Comparison of ENCODE assay signal across 28 cellular contexts in the genomic region with DNA sequence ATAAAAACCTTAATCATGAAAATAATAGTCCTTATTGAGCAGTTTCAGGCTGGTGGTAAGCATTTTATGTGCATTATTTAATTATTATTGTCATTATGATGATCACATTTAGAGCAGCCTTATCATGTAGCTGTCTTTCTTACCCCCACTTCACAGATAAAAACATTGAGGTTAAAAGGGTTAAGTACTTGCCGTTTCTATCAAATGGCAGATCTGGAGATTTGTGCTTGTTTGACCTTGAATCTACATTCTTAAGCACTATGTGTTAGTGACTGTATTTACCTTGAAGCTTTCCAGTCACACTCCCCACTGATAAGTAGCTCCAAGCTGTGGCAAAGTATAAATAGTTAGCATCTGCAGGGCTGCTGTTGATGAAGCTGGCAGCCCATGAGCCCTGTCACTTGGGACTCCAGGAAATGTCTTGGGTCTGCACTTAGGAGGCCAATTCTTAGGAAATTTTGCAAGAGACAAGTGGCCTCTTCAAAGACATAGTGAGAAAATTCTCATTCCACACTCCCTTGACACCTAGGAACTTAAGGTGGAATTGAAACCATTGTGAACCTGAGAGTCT.
"Had no signal": no experiment of that assay in that cellular context is flagged by ENCODE, and none has a peak within 500 bp of the region (broad histone marks: within the 10 kb centered on the region; RNA-seq: fewer than 3 reads in every experiment).

No MANE protein-coding gene starts in this region.

- H3K4me1 ChIP-seq: pancreas, prostate gland, suprapubic skin, testis, tibial artery, transverse colon, uterus had no signal

- FAIRE-seq: pancreas had no signal

- H3K4me3 ChIP-seq: pancreas, prostate gland, skin epidermis, smooth muscle cell, spleen, suprapubic skin, testis, tibial artery, transverse colon, uterus had no signal

- H3K4me2 ChIP-seq: smooth muscle cell had no signal

- H3K36me3 ChIP-seq: neutrophil, pancreas, prostate gland, spleen, suprapubic skin, tibial artery, transverse colon, uterus had no signal

- ATAC-seq: naive thymus-derived CD8-positive, alpha-beta T cell; natural killer cell treated with Interleukin-12 subunit alpha and Interleukin-12 subunit beta and Interleukin-15 and Interleukin-18, amount 100 ng/mL, for 72 hours; pancreas; right cardiac atrium; sciatic nerve; stimulated activated memory B cell treated with anti-CD40 and anti-IgM and Interleukin-4, amounts not matched to agents 10 μg/mL and 1 μg/mL and 100 μg/mL, for 72 hours; stimulated activated naive CD8-positive, alpha-beta T cell treated with anti-CD3 and anti-CD28 coated beads, Interleukin-15, amount 100 ng/mL, for 72 hours; stimulated activated naive CD8-positive, alpha-beta T cell treated with anti-CD3 and anti-CD28 coated beads, Interleukin-15, Interleukin-2, amounts not matched to agents 100 U/mL and 50 U/mL, for 24 hours had no signal

- H3K9me3 ChIP-seq: neutrophil, pancreas, prostate gland, suprapubic skin, testis, uterus had no signal

- H3K27ac ChIP-seq: pancreas, prostate gland, skin epidermis, suprapubic skin, testis, tibial artery, transverse colon, uterus had no signal

- DNase-seq: naive B cell; naive thymus-derived CD8-positive, alpha-beta T cell; nephron progenitor cell; nucleus accumbens; pancreas; right cardiac atrium; spleen; stimulated activated CD4-positive, alpha-beta T cell treated with anti-CD3 and anti-CD28 coated beads, Interleukin-12 subunit alpha, Interleukin-12 subunit beta, amount 100 ng/mL, for 4 hours; stimulated activated CD4-positive, alpha-beta T cell treated with anti-CD3 and anti-CD28 coated beads, Interleukin-1b, Interleukin-23, amount 100 ng/mL, for 48 hours; stimulated activated CD4-positive, alpha-beta T cell treated with anti-CD3 and anti-CD28 coated beads, Interleukin-4, amount 100 ng/mL, for 1 hour; stimulated activated CD4-positive, alpha-beta T cell treated with anti-CD3 and anti-CD28 coated beads, Interleukin-4, amount 100 ng/mL, for 4 hours; stimulated activated CD8-positive, alpha-beta memory T cell treated with anti-CD3 and anti-CD28 coated beads, Interleukin-4, amount 100 ng/mL, for 48 hours; stimulated activated naive CD4-positive, alpha-beta T cell; stimulated activated naive CD8-positive, alpha-beta T cell treated with anti-CD3 and anti-CD28 coated beads, Interleukin-15, amount 100 ng/mL, for 72 hours; stimulated activated naive CD8-positive, alpha-beta T cell treated with anti-CD3 and anti-CD28 coated beads, Interleukin-15, Interleukin-2, amounts not matched to agents 100 U/mL and 50 U/mL, for 24 hours; substantia nigra; testis; tibial artery; transverse colon; uterus had no signal

- H3K27me3 ChIP-seq: neutrophil, pancreas, spleen, suprapubic skin, testis, tibial artery, transverse colon, uterus had no signal
